Comparison of ENCODE assay signal across 8 cellular contexts in the genomic region with DNA sequence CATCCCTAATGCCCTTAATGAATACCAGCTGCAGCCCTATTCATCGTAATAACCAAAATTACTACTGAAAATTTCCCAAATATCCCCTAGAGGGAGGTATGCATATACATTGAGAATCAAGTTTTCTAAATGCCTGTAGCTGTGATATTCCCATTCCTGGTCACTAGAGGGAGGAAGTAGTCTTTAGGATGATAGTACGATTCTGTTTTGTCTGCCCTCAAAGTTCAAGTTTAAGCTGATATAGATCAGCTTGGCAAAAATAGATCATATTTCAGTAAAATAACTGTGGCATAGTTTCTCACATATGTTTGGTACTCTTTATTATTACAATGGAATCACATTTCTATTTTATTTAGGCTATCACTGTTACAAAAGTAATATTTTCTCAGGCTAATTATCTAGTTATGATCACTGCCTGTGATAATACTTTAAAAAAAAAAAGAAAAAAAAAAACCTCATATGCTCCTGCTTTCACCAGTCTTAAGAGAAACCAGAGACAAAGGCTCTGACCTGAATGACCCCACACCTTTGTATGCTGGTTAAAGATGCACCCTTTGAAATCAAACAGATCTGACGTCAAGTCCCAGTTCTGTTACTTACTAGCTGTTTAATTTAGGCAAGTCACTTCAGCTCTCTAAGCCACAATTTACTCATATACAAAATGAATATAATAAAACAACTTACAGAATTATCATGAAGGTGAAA. TPM values are rescaled to one million over a fixed set of nuclear protein-coding genes. Genes with fewer than 3 reads are reported as not detected.
DNase-seq lines count a peak whose midpoint lies in the region; ATAC-seq and TF ChIP-seq lines count a peak whose summit lies in the region.

No MANE protein-coding gene starts in this region.

- no peak overlapping the region for H2AFZ ChIP-seq in hepatocyte

- TF ChIP-seq POLR2A in suprapubic skin (IDR thresholded peaks at IDR 0.05) = no peak

- H3K9me3 ChIP-seq in ascending aorta (no peaks in the 10 kb centered on the region), hepatocyte (ENCODE audit: low read depth) (no peaks in the 10 kb centered on the region), suprapubic skin (no peaks in the 10 kb centered on the region)

- H3K4me2 ChIP-seq in hepatocyte = no peak overlapping the region

- TF ChIP-seq CTCF in ascending aorta (IDR thresholded peaks at IDR 0.05) = peak; percentile 69 to 71 (median 70)
- peak; percentile 94 for TF ChIP-seq CTCF in hepatocyte (IDR thresholded peaks at IDR 0.05; ENCODE audit: poor library complexity)
- peak; percentile 67 to 72 for TF ChIP-seq CTCF in suprapubic skin (IDR thresholded peaks at IDR 0.05)

- no peaks in the 10 kb centered on the region for H3K9me2 ChIP-seq in hepatocyte (replicated peaks; ENCODE audit: insufficient read depth)

- peaks cover 3 to 9% of the 10 kb centered on the region in 2 donors for H3K36me3 ChIP-seq in ascending aorta
- no peaks in the 10 kb centered on the region for H3K36me3 ChIP-seq in hepatocyte (replicated peaks; ENCODE audit: insufficient read depth, low read depth)
- H3K36me3 ChIP-seq in suprapubic skin = peaks cover 14% of the 10 kb centered on the region

- WGBS in hepatocyte (ENCODE audit: low lambda C conversion rate, missing lambda C conversion rate) = 36% methylated on average over 3 of the region's 3 CpGs
- WGBS in suprapubic skin = 34% methylated on average over 3 of the region's 3 CpGs

- no peak overlapping the region for H3K4me3 ChIP-seq in ascending aorta
- no peak overlapping the region for H3K4me3 ChIP-seq in hepatocyte
- H3K4me3 ChIP-seq in suprapubic skin = no peak overlapping the region

- H3K27me3 ChIP-seq in ascending aorta (no peaks in the 10 kb centered on the region), hepatocyte (no peaks in the 10 kb centered on the region), suprapubic skin (no peaks in the 10 kb centered on the region)

- H3K4me1 ChIP-seq in ascending aorta = no peaks in the 10 kb centered on the region
- H3K4me1 ChIP-seq in hepatocyte (ENCODE audit: insufficient read depth) = no peaks in the 10 kb centered on the region
- peaks cover 7% of the 10 kb centered on the region for H3K4me1 ChIP-seq in suprapubic skin

- DNase-seq in DMS153 treated with DMSO at 0.1 percent for 48 hours (lab: John Stamatoyannopoulos, UW; ENCODE audit: unreplicated experiment) (peak; percentile 82), NCI-H460 (ENCODE audit: extremely low read depth, low read depth) (peak; percentile 69), ascending aorta (ENCODE audit: low spot score in 2 of 2) (no peak), hepatocyte (ENCODE audit: low spot score) (peak; percentile 78), suprapubic skin (ENCODE audit: low spot score in 2 of 2) (no peak), T1000 (lab: John Stamatoyannopoulos, UW) (no peak)

- intact Hi-C loops in ascending aorta (cut with DNase I) = loop anchor here (1.0 kb wide), 1 partner anchor 293 kb away; no protein-coding TSS in a partner anchor

- H4K20me1 ChIP-seq in hepatocyte (ENCODE audit: insufficient read depth, poor library complexity, severe bottlenecking) = no peaks in the 10 kb centered on the region

- H3K79me2 ChIP-seq in hepatocyte = peaks cover under 1% of the 10 kb centered on the region

- ATAC-seq in GM19397 (IDR thresholded peaks at IDR 0.05; ENCODE audit: unreplicated experiment) = peak; percentile 69
- ATAC-seq in HG03378 (IDR thresholded peaks at IDR 0.05; ENCODE audit: unreplicated experiment) = peak; percentile 92

- TF ChIP-seq EP300 in suprapubic skin (IDR thresholded peaks at IDR 0.05) = no peak

- H3K27ac ChIP-seq in ascending aorta (no peak overlapping the region), hepatocyte (no peak overlapping the region), suprapubic skin (no peak overlapping the region)

RNA-seq across cellular contexts. Expression of a gene that starts 11.0 kb away (rescaled TPM):
- total RNA-seq in NCI-H460 (2014; rRNA removed; shearing (Covaris generic)) = 32.3 and 34.6 TPM in 2 replicates
- 13.4 and 15.2 TPM in 2 replicates for polyA plus RNA-seq in NCI-H460 (2014; cell fraction: nucleus; rRNA removed)
- total RNA-seq in ascending aorta (36.6 TPM), hepatocyte (76.7 and 85.0 TPM in 2 replicates), suprapubic skin (10 to 100 TPM; 48.0 to 95.2 (median 67.0) TPM)
- 24.2 and 32.1 TPM in 2 replicates for polyA plus RNA-seq in hepatocyte

RNA-seq across cellular contexts. Expression of a gene that starts 14.9 kb away (rescaled TPM):
- 7.6 and 9.7 TPM in 2 replicates for total RNA-seq in NCI-H460 (2014; rRNA removed; shearing (Covaris generic))
- polyA plus RNA-seq in NCI-H460 (2014; cell fraction: nucleus; rRNA removed) = 17.9 and 20.0 TPM in 2 replicates
- total RNA-seq in ascending aorta = 8.8 TPM
- total RNA-seq in hepatocyte = 24.3 and 25.3 TPM in 2 replicates
- 11.9 and 13.0 TPM in 2 replicates for polyA plus RNA-seq in hepatocyte
- 10 to 100 TPM; 11.2 to 21.8 (median 16.7) TPM for total RNA-seq in suprapubic skin

Comparison
In these comparisons a context has a peak if more than half of its experiments do, and no peak if none do; other contexts are left out.
1. DNase-seq: peak in DMS153 treated with DMSO at 0.1 percent for 48 hours (single experiment), NCI-H460 (single experiment) and hepatocyte (single experiment); none in ascending aorta (0 of 2), suprapubic skin (0 of 2) and T1000 (single experiment).
2. Peak in every context shown above with its lines, with median percentiles within 50 percentile points of each other: CTCF ChIP-seq.